Comparison of ENCODE assay signal across 11 cellular contexts in the genomic region with DNA sequence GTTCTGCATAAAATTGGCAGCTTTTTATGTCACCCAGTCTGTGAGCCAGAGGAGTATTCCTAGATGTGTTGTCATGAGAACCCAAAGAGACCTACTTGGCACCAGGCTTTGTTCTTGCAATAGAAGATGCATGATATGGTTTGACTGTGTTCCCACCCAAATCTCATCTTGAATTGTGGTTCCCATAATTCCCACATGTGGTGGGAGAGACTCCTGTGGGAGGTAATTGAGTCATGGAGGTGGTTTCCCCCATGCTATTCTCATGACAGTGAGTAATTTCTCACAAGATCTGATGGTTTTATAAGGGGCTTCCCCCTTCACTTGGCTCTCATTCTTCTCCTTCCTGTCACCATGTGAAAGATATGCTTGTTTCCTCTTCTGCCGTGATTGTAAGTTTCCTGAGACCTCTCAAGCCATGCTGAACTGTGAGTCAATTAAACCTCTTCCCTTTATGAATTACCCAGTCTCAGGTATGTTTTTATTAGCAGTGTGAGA.
DNase-seq lines count a peak whose midpoint lies in the region; ATAC-seq lines count a peak whose summit lies in the region.
"Had no signal": no experiment of that assay in that cellular context is flagged by ENCODE, and none has a peak within 500 bp of the region (broad histone marks: within the 10 kb centered on the region; RNA-seq: fewer than 3 reads in every experiment).

No MANE protein-coding gene starts in this region.

- H3K27ac Mint-ChIP-seq in activated naive CD8-positive, alpha-beta T cell = peak overlapping the region; percentile 59
- H3K27ac Mint-ChIP-seq in stimulated activated naive B cell treated with anti-CD40 and anti-IgM and Interleukin-4, amounts not matched to agents 10 μg/mL and 1 μg/mL and 100 μg/mL, for 72 hours = peak overlapping the region; percentile 92

- no peak overlapping the region for H3K4me3 Mint-ChIP-seq in activated naive CD8-positive, alpha-beta T cell
- H3K4me3 Mint-ChIP-seq in stimulated activated naive B cell treated with anti-CD40 and anti-IgM and Interleukin-4, amounts not matched to agents 10 μg/mL and 1 μg/mL and 100 μg/mL, for 72 hours = no peak overlapping the region

- peaks cover 20% of the 10 kb centered on the region for H3K4me1 Mint-ChIP-seq in activated naive CD8-positive, alpha-beta T cell (ENCODE audit: low read depth)
- H3K4me1 Mint-ChIP-seq in stimulated activated naive B cell treated with anti-CD40 and anti-IgM and Interleukin-4, amounts not matched to agents 10 μg/mL and 1 μg/mL and 100 μg/mL, for 72 hours = peaks cover 13 to 21% of the 10 kb centered on the region in 2 donors

- peaks cover 10% of the 10 kb centered on the region for H3K9me3 Mint-ChIP-seq in activated naive CD8-positive, alpha-beta T cell (ENCODE audit: low read depth)
- H3K9me3 Mint-ChIP-seq in stimulated activated naive B cell treated with anti-CD40 and anti-IgM and Interleukin-4, amounts not matched to agents 10 μg/mL and 1 μg/mL and 100 μg/mL, for 72 hours = peaks cover 14 to 15% of the 10 kb centered on the region in 2 donors

- H3K36me3 Mint-ChIP-seq in activated naive CD8-positive, alpha-beta T cell = peaks cover 4% of the 10 kb centered on the region
- H3K36me3 Mint-ChIP-seq in stimulated activated naive B cell treated with anti-CD40 and anti-IgM and Interleukin-4, amounts not matched to agents 10 μg/mL and 1 μg/mL and 100 μg/mL, for 72 hours = peaks cover 12 to 18% of the 10 kb centered on the region in 2 donors

- DNase-seq in stimulated activated CD4-positive, alpha-beta T cell treated with anti-CD3 and anti-CD28 coated beads, Interleukin-12 subunit alpha, Interleukin-12 subunit beta, amount 100 ng/mL, for 48 hours (ENCODE audit: low read depth in 2 of 3, low spot score in 1 of 3) = peak in 2 of 3 donors; percentile 9 to 45
- DNase-seq in stimulated activated CD4-positive, alpha-beta T cell treated with anti-CD3 and anti-CD28 coated beads, Interleukin-4, amount 100 ng/mL, for 1 hour = no peak
- DNase-seq in stimulated activated naive B cell treated with anti-CD40 and anti-IgM and Interleukin-4, amounts not matched to agents 10 μg/mL and 1 μg/mL and 100 μg/mL, for 72 hours = peak; percentile 49
- no peak for DNase-seq in globus pallidus (ENCODE audit: low spot score)
- no peak for DNase-seq in amygdala (lab: John Stamatoyannopoulos, UW)
- DNase-seq: aorta, MM.1S, nucleus accumbens had no signal

- no peaks in the 10 kb centered on the region for H3K27me3 Mint-ChIP-seq in activated naive CD8-positive, alpha-beta T cell
- no peaks in the 10 kb centered on the region for H3K27me3 Mint-ChIP-seq in stimulated activated naive B cell treated with anti-CD40 and anti-IgM and Interleukin-4, amounts not matched to agents 10 μg/mL and 1 μg/mL and 100 μg/mL, for 72 hours

- ATAC-seq in HG02938 (IDR thresholded peaks at IDR 0.05; ENCODE audit: unreplicated experiment) (peak; percentile 56), HG03045 (IDR thresholded peaks at IDR 0.05; ENCODE audit: unreplicated experiment) (no peak)
- peak; percentile 90 to 94 for ATAC-seq in stimulated activated naive B cell treated with anti-CD40 and anti-IgM and Interleukin-4, amounts not matched to agents 10 μg/mL and 1 μg/mL and 100 μg/mL, for 72 hours (replicated peaks)

Comparison
In these comparisons a context has a peak if more than half of its experiments do, and no peak if none do; other contexts are left out.
1. DNase-seq: peak in stimulated activated CD4-positive, alpha-beta T cell treated with anti-CD3 and anti-CD28 coated beads, Interleukin-12 subunit alpha, Interleukin-12 subunit beta, amount 100 ng/mL, for 48 hours (2 of 3) and stimulated activated naive B cell treated with anti-CD40 and anti-IgM and Interleukin-4, amounts not matched to agents 10 μg/mL and 1 μg/mL and 100 μg/mL, for 72 hours (single experiment); none in stimulated activated CD4-positive, alpha-beta T cell treated with anti-CD3 and anti-CD28 coated beads, Interleukin-4, amount 100 ng/mL, for 1 hour (single experiment), globus pallidus (single experiment) and amygdala (0 of 56).